ENCODE assay signal across 8 cellular contexts in the genomic region with DNA sequence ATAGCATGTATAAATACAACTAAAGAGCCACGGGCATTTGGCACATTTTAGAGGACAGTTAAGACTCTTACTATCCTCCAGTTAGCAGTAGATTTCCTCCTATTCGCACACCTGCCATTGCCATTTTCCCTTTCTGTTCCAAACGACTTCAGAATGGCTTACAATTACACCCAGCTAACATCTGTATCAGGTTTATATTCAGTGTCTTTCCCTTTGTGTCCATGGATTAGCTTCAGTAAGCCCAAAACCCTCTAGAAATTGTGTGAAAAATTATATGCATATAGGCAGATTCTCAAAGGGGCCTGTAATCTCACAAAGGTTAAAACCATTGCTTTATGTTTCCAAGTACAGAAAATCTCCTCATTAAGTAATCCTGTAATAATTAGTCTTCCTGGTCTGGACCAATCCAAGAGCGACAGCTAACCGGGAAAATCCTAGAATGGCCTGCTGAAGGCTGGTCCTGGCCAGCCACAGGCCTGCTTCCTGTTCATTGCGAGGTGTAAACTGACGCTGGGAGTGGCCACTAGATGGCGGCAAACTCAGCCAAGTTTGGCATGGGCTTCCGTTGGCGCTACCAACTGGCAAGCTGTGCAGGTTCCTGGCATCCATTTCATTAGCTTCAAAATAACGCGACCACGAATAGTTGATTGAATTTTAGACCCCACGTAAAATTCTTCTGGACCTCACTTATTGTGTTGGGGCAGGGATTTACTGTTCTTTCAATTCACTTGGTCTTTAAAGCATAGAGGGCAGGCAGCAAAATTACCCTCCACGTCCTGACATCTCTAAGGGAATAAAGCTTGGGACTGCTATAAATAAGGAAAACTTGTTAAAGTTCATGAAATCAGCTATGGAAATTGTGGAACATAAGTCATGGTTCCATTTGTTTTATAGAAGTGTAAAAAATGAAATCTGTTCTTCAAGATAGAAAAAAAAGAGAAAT. TPM values are rescaled to one million over a fixed set of nuclear protein-coding genes. Genes with fewer than 3 reads are reported as not detected.
DNase-seq lines count a peak whose midpoint lies in the region; ATAC-seq and TF ChIP-seq lines count a peak whose summit lies in the region.

No MANE protein-coding gene starts in this region.

- H3K9me3 ChIP-seq in Karpas-422 (ENCODE audit: low read length) (peaks cover 10% of the 10 kb centered on the region), Panc1 (ENCODE audit: control insufficient read depth, insufficient read depth, low read depth, low read length) (no peaks in the 10 kb centered on the region), neutrophil (no peaks in the 10 kb centered on the region), subcutaneous abdominal adipose tissue (ENCODE audit: control insufficient read depth in 5 of 5, low read length in 5 of 5) (no peaks in the 10 kb centered on the region)

- ATAC-seq in GM21717 (IDR thresholded peaks at IDR 0.05; ENCODE audit: unreplicated experiment) (peak; percentile 88), Panc1 (peak; percentile 99)

- peaks cover 57% of the 10 kb centered on the region for H3K36me3 ChIP-seq in Karpas-422 (ENCODE audit: insufficient read depth, low read length)
- H3K36me3 ChIP-seq in Panc1 (ENCODE audit: control insufficient read depth, insufficient read depth, low read length) = no peaks in the 10 kb centered on the region
- H3K36me3 ChIP-seq in neutrophil = no peaks in the 10 kb centered on the region
- no peaks in the 10 kb centered on the region for H3K36me3 ChIP-seq in subcutaneous abdominal adipose tissue (ENCODE audit: control insufficient read depth in 5 of 5, insufficient read depth in 5 of 5, low read length in 5 of 5)

- CTCF ChIA-PET in Panc1 (lab: Charles Lee) = interaction anchor here (0.6 to 1.7 kb wide), 6 partner anchors 34 to 888 kb away, joined by 4 to 8 read pairs (median 5); no protein-coding TSS in a partner anchor

- H3K9me2 ChIP-seq in Karpas-422 (replicated peaks; ENCODE audit: insufficient read depth, low read length) = no peaks in the 10 kb centered on the region

- no peaks in the 10 kb centered on the region for H4K20me1 ChIP-seq in Karpas-422 (ENCODE audit: insufficient read depth, low read depth, low read length)

- intact Hi-C loops in Panc1 (cut with micrococcal nuclease; ENCODE audit: unreplicated experiment) = loop anchor here (1.0 to 10.0 kb wide), 3 partner anchors 83 to 174 kb away; no protein-coding TSS in a partner anchor

- H2AFZ ChIP-seq in Karpas-422 (ENCODE audit: low read length) = no peak overlapping the region

- H3K27me3 ChIP-seq in Karpas-422 (ENCODE audit: low read length) (no peaks in the 10 kb centered on the region), Panc1 (ENCODE audit: control insufficient read depth, insufficient read depth, low read length) (no peaks in the 10 kb centered on the region), neutrophil (no peaks in the 10 kb centered on the region), subcutaneous abdominal adipose tissue (ENCODE audit: control insufficient read depth in 5 of 5, insufficient read depth in 4 of 5, low read length in 5 of 5) (no peaks in the 10 kb centered on the region)

- peaks cover 51% of the 10 kb centered on the region for H3K4me1 ChIP-seq in Karpas-422 (ENCODE audit: low read length)
- H3K4me1 ChIP-seq in Panc1 (ENCODE audit: control insufficient read depth, insufficient read depth, low read length) = no peaks in the 10 kb centered on the region
- H3K4me1 ChIP-seq in neutrophil (ENCODE audit: control insufficient read depth in 1 of 2, insufficient read depth in 1 of 2, low read depth in 1 of 2, low read length in 1 of 2) = peaks cover 41 to 43% of the 10 kb centered on the region in 2 experiments
- peaks cover 0 to 19% (median 13%) of the 10 kb centered on the region in 5 donors for H3K4me1 ChIP-seq in subcutaneous abdominal adipose tissue (ENCODE audit: control insufficient read depth in 5 of 5, insufficient read depth in 5 of 5, low read length in 5 of 5)

- H3K4me2 ChIP-seq in Karpas-422 (ENCODE audit: low read depth, low read length, poor library complexity, severe bottlenecking) = peak overlapping the region; percentile 49

- H3K27ac ChIP-seq in Karpas-422 (ENCODE audit: low read length) = peak overlapping the region; percentile 76
- H3K27ac ChIP-seq in Panc1 (ENCODE audit: low read length) = no peak overlapping the region
- H3K27ac ChIP-seq in neutrophil = peak overlapping the region; percentile 83
- H3K27ac ChIP-seq in subcutaneous abdominal adipose tissue (ENCODE audit: low read depth, low read length) = no peak overlapping the region

- H3K79me2 ChIP-seq in Karpas-422 (ENCODE audit: low read length) = peaks cover 97% of the 10 kb centered on the region

- no TSS peak for BruUV-seq in Panc1 (replicated peaks; lab: Mats Ljungman, UMichigan)

- H3K9ac ChIP-seq in Karpas-422 (ENCODE audit: low read length) (peak overlapping the region; percentile 16), subcutaneous abdominal adipose tissue (ENCODE audit: low read length in 5 of 5) (peak overlapping the region in 2 of 5 donors; percentile 19 to 23)

- in situ Hi-C loops in Panc1 (cut with HindIII; ENCODE audit: low pct_unique_long_range_greater_than_20kb, low sequenced_read_pairs) = no loop called here

- TF ChIP-seq CTCF in Panc1 (IDR thresholded peaks at IDR 0.05) (peak; percentile 93), fibroblast of pulmonary artery (IDR thresholded peaks at IDR 0.05; ENCODE audit: low read length, missing control alignments) (peak; percentile 93), neutrophil (IDR thresholded peaks at IDR 0.05) (peak; percentile 94)

- POLR2A ChIA-PET in Panc1 (lab: Charles Lee) = no interaction called here

- 0 out of 2 replicates have a peak overlapping the region, but pooled peaks have one; percentile 20 for H3K4me3 ChIP-seq in Karpas-422 (ENCODE audit: low read length)
- no peak overlapping the region for H3K4me3 ChIP-seq in Panc1 (ENCODE audit: low read depth in 2 of 2, low read length in 2 of 2)
- H3K4me3 ChIP-seq in fibroblast of pulmonary artery (replicated peaks; ENCODE audit: low read depth, low read length) = no peak overlapping the region
- peak overlapping the region; percentile 31 to 33 for H3K4me3 ChIP-seq in neutrophil (ENCODE audit: low read depth in 1 of 2, low read length in 1 of 2)
- peak overlapping the region; percentile 19 to 49 (median 38) for H3K4me3 ChIP-seq in subcutaneous abdominal adipose tissue (ENCODE audit: low read depth in 1 of 5, low read length in 5 of 5)

- DNase-seq in DMS153 (lab: John Stamatoyannopoulos, UW) (peak; percentile 85), Karpas-422 (peak; percentile 98), Panc1 (ENCODE audit: low read depth, low spot score) (peak; percentile 74), fibroblast of pulmonary artery (ENCODE audit: low read depth) (peak; percentile 91)
- peak; percentile 94 to 95 for DNase-seq in activated T-cell treated with anti-CD3 and anti-CD28 coated beads, Interleukin-2, amount 50 U/mL, for 48 hours

RNA-seq across cellular contexts. Expression of a gene that starts 17.1 kb away (rescaled TPM):
- 172 and 213 TPM in 2 replicates for total RNA-seq in Karpas-422 (2014; rRNA removed; shearing (Covaris generic); ENCODE audit: low replicate concordance)
- 0.49 TPM for total RNA-seq in Panc1 (2021; ENCODE audit: unreplicated experiment)
- not detected for polyA plus RNA-seq in Panc1 (2012; ENCODE audit: insufficient read length)

Comparison
In these comparisons a context has a peak if more than half of its experiments do, and no peak if none do; other contexts are left out.
1. H3K27ac ChIP-seq: peak in Karpas-422 (single experiment) and neutrophil (single experiment); none in Panc1 (single experiment) and subcutaneous abdominal adipose tissue (single experiment).
2. H3K4me3 ChIP-seq: peak in Karpas-422 (single experiment), neutrophil (2 of 2) and subcutaneous abdominal adipose tissue (5 of 5); none in Panc1 (0 of 2) and fibroblast of pulmonary artery (single experiment).
3. RNA of a gene that starts 17.1 kb away (total RNA-seq): 172 to 213 TPM in Karpas-422; 0.49 TPM in Panc1 (single experiment); every median in the first group is over 100 times any median in the second.
4. Peak in every context shown above with its lines, with median percentiles within 50 percentile points of each other: DNase-seq and CTCF ChIP-seq.